16 cellular contexts compared by ENCODE assay signal in the genomic region with DNA sequence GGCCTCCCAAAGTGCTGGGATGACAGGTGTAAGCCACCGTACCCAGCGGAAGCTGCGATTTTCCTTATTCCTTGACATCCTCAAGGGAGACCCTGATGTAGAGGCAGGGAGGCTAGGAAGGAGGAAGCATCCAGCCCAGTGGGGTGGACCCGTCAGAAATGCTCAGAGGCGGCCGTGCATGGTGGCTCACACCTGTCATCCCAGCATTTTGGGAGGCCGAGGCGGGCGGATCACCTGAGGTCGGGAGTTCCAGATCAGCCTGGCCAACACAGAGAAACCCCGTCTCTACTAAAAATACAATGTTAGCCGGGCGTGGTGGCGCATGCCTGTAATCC. TPM values are rescaled to one million over a fixed set of nuclear protein-coding genes. Genes with fewer than 3 reads are reported as not detected.
DNase-seq lines count a peak whose midpoint lies in the region; ATAC-seq and TF ChIP-seq lines count a peak whose summit lies in the region.
"Had no signal": no experiment of that assay in that cellular context is flagged by ENCODE, and none has a peak within 500 bp of the region (broad histone marks: within the 10 kb centered on the region; RNA-seq: fewer than 3 reads in every experiment).

No MANE protein-coding gene starts in this region.

- intact Hi-C loops in left ventricle myocardium inferior (cut with micrococcal nuclease), result no loop called here
- intact Hi-C loops in left ventricle myocardium superior (cut with micrococcal nuclease), result no loop called here
- intact Hi-C loops in dendritic cell treated with granulocyte-macrophage colony-stimulating factor and Interleukin-4, amounts not matched to agents 40 ng/mL and 50 ng/mL, for 4 days (cut with micrococcal nuclease), result no loop called here

- ATAC-seq in left ventricle myocardium superior (no peak), upper lobe of left lung (ENCODE audit: low FRiP score in 2 of 2) (no peak)

- no peak for TF ChIP-seq EP300 in upper lobe of left lung (IDR thresholded peaks at IDR 0.05)

- H3K4me1 ChIP-seq in left ventricle myocardium inferior (peaks cover 39% of the 10 kb centered on the region), upper lobe of left lung (peaks cover 21 to 36% (median 28%) of the 10 kb centered on the region in 4 donors)

- peak overlapping the region; percentile 37 for H3K4me3 Mint-ChIP-seq in dendritic cell treated with granulocyte-macrophage colony-stimulating factor and Interleukin-4, amounts not matched to agents 40 ng/mL and 50 ng/mL, for 4 days
- H3K4me3 Mint-ChIP-seq: B cell had no signal

- H3K4me3 ChIP-seq in left ventricle myocardium inferior (no peak overlapping the region), upper lobe of left lung (no peak overlapping the region)
- H3K4me3 ChIP-seq: Peyer's patch had no signal

- no peak for TF ChIP-seq CTCF in left ventricle myocardium inferior (IDR thresholded peaks at IDR 0.05; ENCODE audit: borderline replicate concordance)
- TF ChIP-seq CTCF in upper lobe of left lung (IDR thresholded peaks at IDR 0.05), result no peak

- no peak for TF ChIP-seq POLR2A in upper lobe of left lung (IDR thresholded peaks at IDR 0.05)

- H3K27ac Mint-ChIP-seq in dendritic cell treated with granulocyte-macrophage colony-stimulating factor and Interleukin-4, amounts not matched to agents 40 ng/mL and 50 ng/mL, for 4 days, result peak overlapping the region; percentile 87
- H3K27ac Mint-ChIP-seq: B cell had no signal

- H3K36me3 Mint-ChIP-seq in dendritic cell treated with granulocyte-macrophage colony-stimulating factor and Interleukin-4, amounts not matched to agents 40 ng/mL and 50 ng/mL, for 4 days (ENCODE audit: low read depth), result no peaks in the 10 kb centered on the region

- H3K27ac ChIP-seq in left ventricle myocardium inferior (replicated peaks) (peak overlapping the region; percentile 80), upper lobe of left lung (peak overlapping the region in 3 of 4 donors; percentile 38 to 57 (median 50))

- H3K36me3 ChIP-seq in left ventricle myocardium inferior, result no peaks in the 10 kb centered on the region
- H3K36me3 ChIP-seq in upper lobe of left lung, result no peaks in the 10 kb centered on the region
- H3K36me3 ChIP-seq: Peyer's patch had no signal

- H3K27me3 Mint-ChIP-seq in dendritic cell treated with granulocyte-macrophage colony-stimulating factor and Interleukin-4, amounts not matched to agents 40 ng/mL and 50 ng/mL, for 4 days, result peaks cover 7% of the 10 kb centered on the region
- H3K27me3 Mint-ChIP-seq: B cell had no signal

- DNase-seq in left ventricle myocardium inferior (no peak), left ventricle myocardium superior (no peak), upper lobe of left lung (no peak), kidney tubule cell (ENCODE audit: low spot score) (no peak), NAMALWA (ENCODE audit: low spot score) (no peak)
- DNase-seq: GOT3, HCEC 1CT, IMR-90, NCI-H1694, NCI-H2081, NCI-H524 treated with DMSO at 0.1 percent for 48 hours had no signal

- no peaks in the 10 kb centered on the region for H3K9me3 Mint-ChIP-seq in dendritic cell treated with granulocyte-macrophage colony-stimulating factor and Interleukin-4, amounts not matched to agents 40 ng/mL and 50 ng/mL, for 4 days

- H3K4me1 Mint-ChIP-seq in dendritic cell treated with granulocyte-macrophage colony-stimulating factor and Interleukin-4, amounts not matched to agents 40 ng/mL and 50 ng/mL, for 4 days (ENCODE audit: low read depth), result peaks cover 45% of the 10 kb centered on the region
- H3K4me1 Mint-ChIP-seq: B cell had no signal

- no peaks in the 10 kb centered on the region for H3K27me3 ChIP-seq in left ventricle myocardium inferior (ENCODE audit: low read depth)
- no peaks in the 10 kb centered on the region for H3K27me3 ChIP-seq in upper lobe of left lung
- H3K27me3 ChIP-seq: Peyer's patch had no signal

- H3K9me3 ChIP-seq in left ventricle myocardium inferior (replicated peaks) (no peaks in the 10 kb centered on the region), upper lobe of left lung (no peaks in the 10 kb centered on the region)
- H3K9me3 ChIP-seq: Peyer's patch had no signal

- 90 to 94% methylated on average over 7 to 14 of the region's 14 CpGs for WGBS in upper lobe of left lung, 2 donors

RNA-seq across cellular contexts. Expression of a gene that starts 11.6 kb away (rescaled TPM):
- not detected for total RNA-seq in left ventricle myocardium inferior
- 0.37 TPM for total RNA-seq in left ventricle myocardium superior
- 1 to 10 TPM in 4 of 6 donors, not detected in 2; 2.3 to 6.1 (median 3.8) TPM for total RNA-seq in upper lobe of left lung
- total RNA-seq: B cell, HT1080, IMR-90, OCI-LY7 had no signal

RNA-seq across cellular contexts. Expression of a gene that starts 17.0 kb away (rescaled TPM):
- total RNA-seq in left ventricle myocardium inferior, result 1,533 TPM
- 1,923 TPM for total RNA-seq in left ventricle myocardium superior
- 100 to 1,000 TPM; 222 to 429 (median 387) TPM for total RNA-seq in upper lobe of left lung

RNA-seq across cellular contexts. Expression of a gene that starts 23.9 kb away (rescaled TPM):
- 96.5 TPM for total RNA-seq in left ventricle myocardium inferior
- 110 TPM for total RNA-seq in left ventricle myocardium superior
- 100 to 1,000 TPM in 1 of 6 donors, 10 to 100 TPM in 5; 42.7 to 140 (median 52.4) TPM for total RNA-seq in upper lobe of left lung

RNA-seq across cellular contexts. Expression of a gene that starts 34.2 kb away (rescaled TPM):
- total RNA-seq in left ventricle myocardium inferior, result 21.9 TPM
- 14.3 TPM for total RNA-seq in left ventricle myocardium superior
- total RNA-seq in upper lobe of left lung, result under 1 TPM in 3 of 6 donors, not detected in 3; 0.46 to 0.47 (median 0.46) TPM
- total RNA-seq: Peyer's patch had no signal

RNA-seq across cellular contexts. Expression of a gene that starts 48.1 kb away (rescaled TPM):
- total RNA-seq in left ventricle myocardium inferior (11.2 TPM), left ventricle myocardium superior (10.5 TPM), upper lobe of left lung (10 to 100 TPM; 30.9 to 67.1 (median 40.1) TPM)
